14 cellular contexts compared by ENCODE assay signal in genomic region chr13:28181413-28181812, GRCh38. TPM values are rescaled to one million over a fixed set of nuclear protein-coding genes. Genes with fewer than 3 reads are reported as not detected.
A peak's percentile ranks its signal among the peaks of the same experiment; 100 is the strongest.
DNase-seq lines count a peak whose midpoint lies in the region; ATAC-seq, FAIRE-seq and TF ChIP-seq lines count a peak whose summit lies in the region.
"Had no signal": no experiment of that assay in that cellular context is flagged by ENCODE, and none has a peak within 500 bp of the region (broad histone marks: within the 10 kb centered on the region; RNA-seq: fewer than 3 reads in every experiment).

No MANE protein-coding gene starts in this region.

- H3K27ac ChIP-seq in epithelial cell of prostate (peak overlapping the region; percentile 4), smooth muscle cell (ENCODE audit: low read depth) (peak overlapping the region; percentile 78)
- H3K27ac ChIP-seq: gastroesophageal sphincter, ovary, stomach had no signal

- peaks cover 28% of the 10 kb centered on the region for H4K20me1 ChIP-seq in smooth muscle cell (ENCODE audit: low read depth)

- peaks cover 6% of the 10 kb centered on the region for H3K4me1 ChIP-seq in smooth muscle cell (ENCODE audit: low read depth)

- FAIRE-seq in GM12891 (lab: Jason Lieb, UNC), result peak; percentile 51
- peak; percentile 30 for FAIRE-seq in RCC 7860 (lab: Jason Lieb, UNC)

- no peak overlapping the region for H3K4me2 ChIP-seq in smooth muscle cell

- H3F3A ChIP-seq in smooth muscle cell (ENCODE audit: low read depth), result no peaks in the 10 kb centered on the region

- peak overlapping the region; percentile 24 for H3K9ac ChIP-seq in smooth muscle cell (ENCODE audit: low read depth)

- H3K4me3 ChIP-seq in smooth muscle cell, result no peak overlapping the region
- H3K4me3 ChIP-seq: gastroesophageal sphincter, ovary, stomach had no signal

- H3K79me2 ChIP-seq in smooth muscle cell (ENCODE audit: low read depth), result peaks cover 36% of the 10 kb centered on the region

- H3K36me3 ChIP-seq in smooth muscle cell (ENCODE audit: low read depth), result no peaks in the 10 kb centered on the region
- H3K36me3 ChIP-seq: ovary had no signal

- no peak for TF ChIP-seq POLR2A in GM12891 (IDR thresholded peaks at IDR 0.05; ENCODE audit: low read depth, low read length)

- no peak for DNase-seq in GM12891 (ENCODE audit: insufficient read length, low spot score)
- DNase-seq in RCC 7860 (ENCODE audit: low spot score), result peak; percentile 38
- DNase-seq in epithelial cell of prostate (ENCODE audit: low read depth, low spot score), result peak; percentile 78
- DNase-seq in smooth muscle cell (lab: John Stamatoyannopoulos, UW; ENCODE audit: unreplicated experiment), result no peak
- DNase-seq in left lobe of liver (ENCODE audit: low spot score), result no peak
- DNase-seq in NCI-H82 treated with DMSO at 0.1 percent for 48 hours (lab: John Stamatoyannopoulos, UW; ENCODE audit: unreplicated experiment), result no peak
- DNase-seq: DMS153, NCI-H446, ovary, SIG-M5, stomach had no signal

- H3K9me3 ChIP-seq in smooth muscle cell (replicated peaks; ENCODE audit: low read depth), result no peaks in the 10 kb centered on the region
- H3K9me3 ChIP-seq: gastroesophageal sphincter, ovary, stomach had no signal

- no peak for TF ChIP-seq CTCF in smooth muscle cell (IDR thresholded peaks at IDR 0.05; ENCODE audit: borderline replicate concordance, insufficient read depth, poor library complexity, severe bottlenecking)

- no peak for ATAC-seq in left lobe of liver
- no peak for ATAC-seq in GM21786 (IDR thresholded peaks at IDR 0.05; ENCODE audit: unreplicated experiment)
- ATAC-seq: gastroesophageal sphincter, WTC11 had no signal

- no peak overlapping the region for H2AFZ ChIP-seq in smooth muscle cell (ENCODE audit: low read depth)

- no peaks in the 10 kb centered on the region for H3K27me3 ChIP-seq in smooth muscle cell (ENCODE audit: low read depth)
- H3K27me3 ChIP-seq: gastroesophageal sphincter, ovary, stomach had no signal

- WGBS in smooth muscle cell (ENCODE audit: low lambda C conversion rate), result 66% methylated on average over 2 of the region's 2 CpGs

TF ChIP-seq in GM12891, 5 proteins besides CTCF, POLR2A, EP300 and RAD21:
- no peak for TF ChIP-seq POLR2AphosphoS5 (IDR thresholded peaks at IDR 0.05; ENCODE audit: low read depth, low read length)
- no peak for TF ChIP-seq TAF1 (IDR thresholded peaks at IDR 0.05; ENCODE audit: low read depth, low read length)
- no peak for TF ChIP-seq POU2F2 (IDR thresholded peaks at IDR 0.05; ENCODE audit: low read depth, low read length)
- TF ChIP-seq SPI1 (IDR thresholded peaks at IDR 0.05; ENCODE audit: low read depth, low read length), result no peak
- no peak for TF ChIP-seq PAX5 (IDR thresholded peaks at IDR 0.05; ENCODE audit: insufficient read depth, low read length, severe bottlenecking)

RNA-seq across cellular contexts. Expression of gene PAN3, which starts 43.1 kb away (rescaled TPM):
- 9.5 TPM for polyA plus RNA-seq in GM12891 (2012; ENCODE audit: low read depth, missing spikeins)
- total RNA-seq in smooth muscle cell (24.8 and 28.2 TPM in 2 replicates), left lobe of liver (8.0 TPM)
- 2.9 and 5.5 TPM in 2 replicates for polyA plus RNA-seq in smooth muscle cell

Comparison
In these comparisons a context has a peak if more than half of its experiments do, and no peak if none do; other contexts are left out.
1. DNase-seq: peak in RCC 7860 (single experiment) and epithelial cell of prostate (single experiment); none in GM12891 (single experiment), smooth muscle cell (single experiment), left lobe of liver (single experiment) and NCI-H82 treated with DMSO at 0.1 percent for 48 hours (single experiment).